In genomic region chr6:161279677-161280365, GRCh38 we compare ENCODE assay signal across 26 cellular contexts.
"Had no signal": no experiment of that assay in that cellular context is flagged by ENCODE, and none has a peak within 500 bp of the region (broad histone marks: within the 10 kb centered on the region; RNA-seq: fewer than 3 reads in every experiment).

No MANE protein-coding gene starts in this region.

- DNase-seq: heart left ventricle; hypothalamus; immature natural killer cell; kidney; left ventricle myocardium inferior; midbrain; natural killer cell; pancreas; retina; right cardiac atrium; stimulated activated CD4-positive, alpha-beta T cell treated with anti-CD3 and anti-CD28 coated beads, Interleukin-12 subunit alpha, Interleukin-12 subunit beta, amount 100 ng/mL, for 4 hours; stimulated activated CD4-positive, alpha-beta T cell treated with anti-CD3 and anti-CD28 coated beads, Interleukin-15, amount 100 ng/mL, for 24 hours; stimulated activated CD4-positive, alpha-beta T cell treated with anti-CD3 and anti-CD28 coated beads, Interleukin-2, amount 100 ng/mL, for 24 hours; stimulated activated CD4-positive, alpha-beta T cell treated with anti-CD3 and anti-CD28 coated beads, Interleukin-4, amount 100 ng/mL, for 1 hour; stimulated activated naive B cell treated with anti-CD40 and anti-IgM and Interleukin-4, amounts not matched to agents 10 μg/mL and 1 μg/mL and 100 μg/mL, for 72 hours; stimulated activated naive CD8-positive, alpha-beta T cell treated with anti-CD3 and anti-CD28 coated beads, Interleukin-15, Interleukin-2, amounts not matched to agents 100 U/mL and 50 U/mL, for 24 hours; stomach; tibial artery; uterus had no signal

- FAIRE-seq: islet of Langerhans, kidney, pancreas had no signal

- H3K9me3 ChIP-seq: left ventricle myocardium inferior, pancreas, prostate gland, suprapubic skin, thoracic aorta, tibial artery, uterus had no signal

- H3K4me1 Mint-ChIP-seq: memory B cell; stimulated activated naive B cell treated with anti-CD40 and anti-IgM and Interleukin-4, amounts not matched to agents 10 μg/mL and 1 μg/mL and 100 μg/mL, for 72 hours had no signal

- H3K27ac ChIP-seq: heart left ventricle, left ventricle myocardium inferior, pancreas, prostate gland, stomach, suprapubic skin, thoracic aorta, tibial artery, uterus had no signal

- H3K4me3 ChIP-seq: heart left ventricle, left ventricle myocardium inferior, lung, pancreas, prostate gland, stomach, suprapubic skin, thoracic aorta, tibial artery, uterus had no signal

- H3K36me3 ChIP-seq: heart left ventricle, left ventricle myocardium inferior, pancreas, prostate gland, stomach, suprapubic skin, thoracic aorta, tibial artery, uterus had no signal

- H3K27me3 ChIP-seq: heart left ventricle, pancreas, stomach, suprapubic skin, tibial artery, uterus had no signal

- H3K27ac Mint-ChIP-seq: immature natural killer cell; memory B cell; natural killer cell; stimulated activated naive B cell treated with anti-CD40 and anti-IgM and Interleukin-4, amounts not matched to agents 10 μg/mL and 1 μg/mL and 100 μg/mL, for 72 hours; type B pancreatic cell had no signal

- H3K4me3 Mint-ChIP-seq: immature natural killer cell; memory B cell; natural killer cell; stimulated activated naive B cell treated with anti-CD40 and anti-IgM and Interleukin-4, amounts not matched to agents 10 μg/mL and 1 μg/mL and 100 μg/mL, for 72 hours; type B pancreatic cell had no signal

- H3K36me3 Mint-ChIP-seq: stimulated activated naive B cell treated with anti-CD40 and anti-IgM and Interleukin-4, amounts not matched to agents 10 μg/mL and 1 μg/mL and 100 μg/mL, for 72 hours; type B pancreatic cell had no signal

- H3K4me1 ChIP-seq: left ventricle myocardium inferior, pancreas, prostate gland, suprapubic skin, tibial artery, uterus had no signal

- ATAC-seq: heart left ventricle; natural killer cell; pancreas; stimulated activated naive B cell treated with anti-CD40 and anti-IgM and Interleukin-4, amounts not matched to agents 10 μg/mL and 1 μg/mL and 100 μg/mL, for 72 hours; stimulated activated naive CD8-positive, alpha-beta T cell treated with anti-CD3 and anti-CD28 coated beads, Interleukin-15, Interleukin-2, amounts not matched to agents 100 U/mL and 50 U/mL, for 24 hours had no signal
